Comparison of ENCODE assay signal across 1 cellular context in genomic region chr4:121796283-121796682, GRCh38.
TF ChIP-seq lines count a peak whose summit lies in the region.

No MANE protein-coding gene starts in this region.

TF ChIP-seq in WTC11, 78 proteins besides CTCF, POLR2A, EP300 and RAD21:
- TF ChIP-seq CDX4 (CRISPR knock-in tag; IDR thresholded peaks at IDR 0.05; ENCODE audit: borderline replicate concordance) = no peak
- TF ChIP-seq NR1H2 (CRISPR knock-in tag; IDR thresholded peaks at IDR 0.05) = no peak
- TF ChIP-seq ELF4 (CRISPR knock-in tag; IDR thresholded peaks at IDR 0.05; ENCODE audit: low read depth) = no peak
- no peak for TF ChIP-seq ATF3 (CRISPR knock-in tag; conservative IDR thresholded peaks at IDR 0.05)
- no peak for TF ChIP-seq AFF4 (CRISPR knock-in tag; IDR thresholded peaks at IDR 0.05; ENCODE audit: borderline replicate concordance)
- no peak for TF ChIP-seq ZNF281 (CRISPR knock-in tag; IDR thresholded peaks at IDR 0.05)
- TF ChIP-seq E2F4 (CRISPR knock-in tag; IDR thresholded peaks at IDR 0.05; ENCODE audit: borderline replicate concordance, low read depth) = no peak
- no peak for TF ChIP-seq USF1 (CRISPR knock-in tag; IDR thresholded peaks at IDR 0.05)
- TF ChIP-seq ZNF121 (CRISPR knock-in tag; IDR thresholded peaks at IDR 0.05) = no peak
- no peak for TF ChIP-seq IRF1 (CRISPR knock-in tag; IDR thresholded peaks at IDR 0.05)
- TF ChIP-seq ARID4B (CRISPR knock-in tag; IDR thresholded peaks at IDR 0.05; ENCODE audit: borderline replicate concordance) = no peak
TF ChIP-seq in WTC11: peak in this region for 0.
